ENCODE assay signal across 20 cellular contexts in genomic region chr12:13186292-13186691, GRCh38. TPM values are rescaled to one million over a fixed set of nuclear protein-coding genes. Genes with fewer than 3 reads are reported as not detected.
"Had no signal": no experiment of that assay in that cellular context is flagged by ENCODE, and none has a peak within 500 bp of the region (broad histone marks: within the 10 kb centered on the region; RNA-seq: fewer than 3 reads in every experiment).

No MANE protein-coding gene starts in this region.

- H3K27me3 ChIP-seq: dorsolateral prefrontal cortex, gastroesophageal sphincter, heart left ventricle, right atrium auricular region, testis had no signal

- H3K4me1 Mint-ChIP-seq: activated B cell treated with CpG ODN at 0.5 μM for 24 hours, natural killer cell had no signal

- H3K36me3 ChIP-seq: gastroesophageal sphincter, heart left ventricle, right atrium auricular region had no signal

- H3K27ac ChIP-seq: dorsolateral prefrontal cortex, gastroesophageal sphincter, heart left ventricle, testis had no signal

- ATAC-seq: activated CD8-positive, alpha-beta T cell treated with anti-CD3 and anti-CD28 coated beads, Interleukin-2, amount 10 ng/mL, durations not matched to agents 7 days and 5 days; gastroesophageal sphincter; heart left ventricle; natural killer cell; stimulated activated effector memory CD8-positive, alpha-beta T cell treated with anti-CD3 and anti-CD28 coated beads, Interleukin-12 subunit alpha, Interleukin-12 subunit beta, amount 100 ng/mL, for 72 hours had no signal

- H3K9me3 ChIP-seq: gastroesophageal sphincter, heart left ventricle, right atrium auricular region, testis had no signal

- H3K4me3 Mint-ChIP-seq: activated B cell treated with CpG ODN at 0.5 μM for 24 hours; activated CD8-positive, alpha-beta T cell treated with anti-CD3 and anti-CD28 coated beads, Interleukin-2, amount 10 ng/mL, durations not matched to agents 7 days and 5 days; activated naive CD4-positive, alpha-beta T cell treated with anti-CD3 and anti-CD28 coated beads for 36 hours; activated T-cell treated with anti-CD3 and anti-CD28 coated beads, Interleukin-2, amount 50 U/mL, for 24 hours; brain; natural killer cell; stimulated activated effector memory CD8-positive, alpha-beta T cell treated with anti-CD3 and anti-CD28 coated beads, Interleukin-12 subunit alpha, Interleukin-12 subunit beta, amount 100 ng/mL, for 72 hours had no signal

- H3K4me3 ChIP-seq: dorsolateral prefrontal cortex, gastroesophageal sphincter, heart left ventricle, right atrium auricular region, testis had no signal

- H3K4me1 ChIP-seq: right atrium auricular region had no signal

- DNase-seq: activated B cell treated with CpG ODN at 0.5 μM for 24 hours; activated CD4-positive, alpha-beta T cell treated with anti-CD3 and anti-CD28 coated beads for 48 hours; activated CD8-positive, alpha-beta T cell treated with anti-CD3 and anti-CD28 coated beads, Interleukin-2, amount 10 ng/mL, durations not matched to agents 7 days and 5 days; activated naive CD4-positive, alpha-beta T cell treated with anti-CD3 and anti-CD28 coated beads for 36 hours; activated T-cell treated with anti-CD3 and anti-CD28 coated beads, Interleukin-2, amount 50 U/mL, for 24 hours; caudate nucleus; dorsolateral prefrontal cortex; heart left ventricle; kidney glomerular epithelial cell; mesendoderm; natural killer cell; occipital lobe; stimulated activated CD4-positive, alpha-beta T cell treated with anti-CD3 and anti-CD28 coated beads, Interleukin-15, amount 100 ng/mL, for 24 hours; stimulated activated CD4-positive, alpha-beta T cell treated with anti-CD3 and anti-CD28 coated beads, Interleukin-4, amount 100 ng/mL, for 24 hours; testis had no signal

- H3K27ac Mint-ChIP-seq: activated B cell treated with CpG ODN at 0.5 μM for 24 hours; activated naive CD4-positive, alpha-beta T cell treated with anti-CD3 and anti-CD28 coated beads for 36 hours; activated T-cell treated with anti-CD3 and anti-CD28 coated beads, Interleukin-2, amount 50 U/mL, for 24 hours; natural killer cell; progenitor cell of endocrine pancreas had no signal

- H3K9me3 Mint-ChIP-seq: activated B cell treated with CpG ODN at 0.5 μM for 24 hours; activated naive CD4-positive, alpha-beta T cell treated with anti-CD3 and anti-CD28 coated beads for 36 hours; activated T-cell treated with anti-CD3 and anti-CD28 coated beads, Interleukin-2, amount 50 U/mL, for 24 hours; brain; natural killer cell; stimulated activated effector memory CD8-positive, alpha-beta T cell treated with anti-CD3 and anti-CD28 coated beads, Interleukin-12 subunit alpha, Interleukin-12 subunit beta, amount 100 ng/mL, for 72 hours had no signal

- H3K36me3 Mint-ChIP-seq: brain; natural killer cell; stimulated activated effector memory CD8-positive, alpha-beta T cell treated with anti-CD3 and anti-CD28 coated beads, Interleukin-12 subunit alpha, Interleukin-12 subunit beta, amount 100 ng/mL, for 72 hours had no signal

RNA-seq across cellular contexts. Expression of gene EMP1, which starts 10.2 kb away (rescaled TPM):
- total RNA-seq: activated B cell treated with CpG ODN at 0.5 μM for 24 hours had no signal
